Comparison of ENCODE assay signal across 18 cellular contexts in the genomic region with DNA sequence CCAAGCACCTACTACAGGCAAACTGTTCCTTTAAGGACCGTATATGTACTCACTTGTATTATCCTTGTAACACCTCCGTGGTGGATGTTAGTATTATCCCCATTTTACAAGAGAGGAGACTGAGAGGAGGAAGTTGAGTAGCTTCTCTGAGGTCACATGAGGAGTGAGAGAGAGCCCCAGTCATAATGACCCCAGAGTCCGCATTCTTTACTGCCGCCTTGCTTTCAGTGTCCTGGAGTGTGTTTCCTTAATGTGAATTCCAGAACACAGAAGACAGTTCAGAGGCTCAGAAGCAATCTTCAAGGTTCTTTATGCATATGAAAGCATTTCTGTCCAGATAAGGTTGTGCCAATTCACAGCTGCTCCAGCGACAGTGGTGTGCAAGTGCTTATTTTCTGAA.
DNase-seq lines count a peak whose midpoint lies in the region; ATAC-seq and TF ChIP-seq lines count a peak whose summit lies in the region.
"Had no signal": no experiment of that assay in that cellular context is flagged by ENCODE, and none has a peak within 500 bp of the region (broad histone marks: within the 10 kb centered on the region; RNA-seq: fewer than 3 reads in every experiment).

No MANE protein-coding gene starts in this region.

- H3K79me2 ChIP-seq in mesendoderm (ENCODE audit: control insufficient read depth, insufficient read depth, low read length): no peaks in the 10 kb centered on the region

- H3K4me1 ChIP-seq in Caco-2 (peaks cover 22% of the 10 kb centered on the region), mesendoderm (ENCODE audit: control insufficient read depth, low read depth, low read length) (peaks cover 2% of the 10 kb centered on the region)
- H3K4me1 ChIP-seq: Peyer's patch had no signal

- no peak overlapping the region for H3K4ac ChIP-seq in mesendoderm (ENCODE audit: low read depth, low read length)

- H3K23ac ChIP-seq in mesendoderm (ENCODE audit: low read length): no peak overlapping the region

- H3K9me3 Mint-ChIP-seq in Caco-2 (ENCODE audit: unreplicated experiment) (no peaks in the 10 kb centered on the region), WTC11 (no peaks in the 10 kb centered on the region), progenitor cell of endocrine pancreas (ENCODE audit: low read depth) (peaks cover 5% of the 10 kb centered on the region)
- H3K9me3 Mint-ChIP-seq in activated naive CD4-positive, alpha-beta T cell treated with anti-CD3 and anti-CD28 coated beads, Interleukin-2, amount 50 U/mL, for 72 hours: peaks cover 2 to 5% of the 10 kb centered on the region in 2 donors

- H3K27ac ChIP-seq in mesendoderm (ENCODE audit: low read depth, low read length): no peak overlapping the region
- H3K27ac ChIP-seq: 22Rv1, Peyer's patch had no signal

- H3K27me3 ChIP-seq in Caco-2 (replicated peaks; ENCODE audit: control insufficient read depth, insufficient read depth, low read length) (no peaks in the 10 kb centered on the region), mesendoderm (ENCODE audit: insufficient read depth, low read length, poor library complexity) (no peaks in the 10 kb centered on the region)
- H3K27me3 ChIP-seq: Peyer's patch had no signal

- H3K9ac ChIP-seq in mesendoderm (ENCODE audit: low read length): no peak overlapping the region

- no peak overlapping the region for H2AK5ac ChIP-seq in mesendoderm (ENCODE audit: low read length)

- H2BK15ac ChIP-seq in mesendoderm (replicated peaks; ENCODE audit: low read depth): no peak overlapping the region

- WGBS in mesendoderm (ENCODE audit: extremely low coverage, insufficient coverage, low lambda C conversion rate): no CpG with 5 or more reads among the region's 5 CpGs

- H3K79me1 ChIP-seq in mesendoderm (ENCODE audit: low read length): no peaks in the 10 kb centered on the region

- intact Hi-C loops in Caco-2 (cut with micrococcal nuclease; ENCODE audit: unreplicated experiment): no loop called here

- TF ChIP-seq CTCF in Caco-2 (IDR thresholded peaks at IDR 0.05; ENCODE audit: insufficient read depth in 1 of 2, low read depth in 1 of 2, low read length in 1 of 2, severe bottlenecking in 1 of 2, unreplicated experiment in 1 of 2) (no peak), WTC11 (IDR thresholded peaks at IDR 0.05) (no peak), progenitor cell of endocrine pancreas (IDR thresholded peaks at IDR 0.05; ENCODE audit: unreplicated experiment) (no peak)

- CTCF ChIA-PET in Caco-2 (lab: Charles Lee) (no interaction called here), WTC11 (lab: Charles Lee) (no interaction called here)

- no peaks in the 10 kb centered on the region for H3K9me3 ChIP-seq in Caco-2
- H3K9me3 ChIP-seq: Peyer's patch had no signal

- no peak overlapping the region for H2BK5ac ChIP-seq in mesendoderm (ENCODE audit: low read length)

- H3K4me2 ChIP-seq in mesendoderm (ENCODE audit: low read length): no peak overlapping the region

- H3K27me3 Mint-ChIP-seq in Caco-2 (ENCODE audit: insufficient read depth, unreplicated experiment) (no peaks in the 10 kb centered on the region), WTC11 (ENCODE audit: low read depth) (no peaks in the 10 kb centered on the region), progenitor cell of endocrine pancreas (peaks cover 5% of the 10 kb centered on the region)
- H3K27me3 Mint-ChIP-seq: CD4-positive, alpha-beta memory T cell had no signal

- H3K4me1 Mint-ChIP-seq in Caco-2 (ENCODE audit: low read depth, unreplicated experiment): peaks cover 21% of the 10 kb centered on the region
- peaks cover 17% of the 10 kb centered on the region for H3K4me1 Mint-ChIP-seq in WTC11
- peaks cover 42% of the 10 kb centered on the region for H3K4me1 Mint-ChIP-seq in progenitor cell of endocrine pancreas (ENCODE audit: low read depth)
- H3K4me1 Mint-ChIP-seq: CD4-positive, alpha-beta memory T cell had no signal

- no peak overlapping the region for H4K5ac ChIP-seq in mesendoderm (ENCODE audit: low read length)

- H3K36me3 ChIP-seq in Caco-2 (ENCODE audit: control insufficient read depth, insufficient read depth, low read length): no peaks in the 10 kb centered on the region
- no peaks in the 10 kb centered on the region for H3K36me3 ChIP-seq in mesendoderm (ENCODE audit: control insufficient read depth, insufficient read depth, low read length)
- H3K36me3 ChIP-seq: Peyer's patch had no signal

- no peak overlapping the region for H3K56ac ChIP-seq in mesendoderm (ENCODE audit: low read length)

- POLR2A ChIA-PET in Caco-2 (lab: Charles Lee) (interaction anchor here (0.6 kb wide), 1 partner anchor 239 kb away, joined by 4 read pairs; no protein-coding TSS in a partner anchor), WTC11 (lab: Charles Lee) (no interaction called here)

- no peak overlapping the region for H2BK120ac ChIP-seq in mesendoderm (ENCODE audit: low read depth, low read length)

- no TSS peak for BruUV-seq in Caco-2 (replicated peaks; lab: Mats Ljungman, UMichigan)

- H3K27ac Mint-ChIP-seq in Caco-2 (ENCODE audit: unreplicated experiment): peak overlapping the region; percentile 92
- no peak overlapping the region for H3K27ac Mint-ChIP-seq in WTC11
- peak overlapping the region; percentile 96 for H3K27ac Mint-ChIP-seq in progenitor cell of endocrine pancreas
- no peak overlapping the region for H3K27ac Mint-ChIP-seq in activated naive CD4-positive, alpha-beta T cell treated with anti-CD3 and anti-CD28 coated beads, Interleukin-2, amount 50 U/mL, for 72 hours
- H3K27ac Mint-ChIP-seq: CD4-positive, alpha-beta memory T cell; HFFc6 had no signal

- DNase-seq in Caco-2 (peak; percentile 52 to 69), WTC11 (ENCODE audit: low spot score) (no peak), mesendoderm (peak; percentile 57), progenitor cell of endocrine pancreas (ENCODE audit: low spot score, unreplicated experiment) (no peak), A172 (ENCODE audit: low spot score) (no peak)
- no peak for DNase-seq in stimulated activated CD4-positive, alpha-beta T cell treated with anti-CD3 and anti-CD28 coated beads, Interleukin-4, amount 100 ng/mL, for 24 hours
- DNase-seq in activated naive CD4-positive, alpha-beta T cell treated with anti-CD3 and anti-CD28 coated beads, Interleukin-2, amount 50 U/mL, for 72 hours (ENCODE audit: low spot score in 2 of 2): no peak
- DNase-seq: CD4-positive, alpha-beta memory T cell; GF-D8; GOT3; HFFc6; KG1; NCI-H1048; NCI-H1436 treated with DMSO at 0.1 percent for 48 hours; Peyer's patch had no signal

- no peaks in the 10 kb centered on the region for H3K36me3 Mint-ChIP-seq in Caco-2 (ENCODE audit: insufficient read depth, unreplicated experiment)
- H3K36me3 Mint-ChIP-seq in WTC11: no peaks in the 10 kb centered on the region
- H3K36me3 Mint-ChIP-seq in progenitor cell of endocrine pancreas (ENCODE audit: insufficient read depth): no peaks in the 10 kb centered on the region
- H3K36me3 Mint-ChIP-seq in activated naive CD4-positive, alpha-beta T cell treated with anti-CD3 and anti-CD28 coated beads, Interleukin-2, amount 50 U/mL, for 72 hours: no peaks in the 10 kb centered on the region
- H3K36me3 Mint-ChIP-seq: CD4-positive, alpha-beta memory T cell had no signal

- H3K4me3 ChIP-seq in Caco-2 (ENCODE audit: low read depth, low read length): no peak overlapping the region
- H3K4me3 ChIP-seq in mesendoderm (ENCODE audit: low read length): no peak overlapping the region
- H3K4me3 ChIP-seq: Peyer's patch had no signal

- ATAC-seq in WTC11 (peak; percentile 78), GM21717 (IDR thresholded peaks at IDR 0.05; ENCODE audit: unreplicated experiment) (no peak)
- no peak for ATAC-seq in activated naive CD4-positive, alpha-beta T cell treated with anti-CD3 and anti-CD28 coated beads, Interleukin-2, amount 50 U/mL, for 72 hours
- ATAC-seq: Right ventricle myocardium inferior had no signal

- H3K4me3 Mint-ChIP-seq in Caco-2 (ENCODE audit: unreplicated experiment) (peak overlapping the region; percentile 60), WTC11 (no peak overlapping the region), progenitor cell of endocrine pancreas (ENCODE audit: low read depth) (peak overlapping the region; percentile 33)
- H3K4me3 Mint-ChIP-seq: CD4-positive, alpha-beta memory T cell; HFFc6 had no signal

- H3K18ac ChIP-seq in mesendoderm (ENCODE audit: low read length): no peak overlapping the region

- H4K8ac ChIP-seq in mesendoderm (ENCODE audit: low read depth, low read length): no peak overlapping the region

TF ChIP-seq in WTC11, 78 proteins besides CTCF, POLR2A, EP300 and RAD21:
- no peak for TF ChIP-seq FOXP1 (CRISPR knock-in tag; IDR thresholded peaks at IDR 0.05; ENCODE audit: borderline replicate concordance)
- no peak for TF ChIP-seq GABPB1 (CRISPR knock-in tag; IDR thresholded peaks at IDR 0.05)
- TF ChIP-seq USF1 (CRISPR knock-in tag; IDR thresholded peaks at IDR 0.05): peak; percentile 28; the same call in 1 of the 2 replicates
- TF ChIP-seq USF2 (CRISPR knock-in tag; IDR thresholded peaks at IDR 0.05): peak; percentile 44
- TF ChIP-seq, protein P1, sequence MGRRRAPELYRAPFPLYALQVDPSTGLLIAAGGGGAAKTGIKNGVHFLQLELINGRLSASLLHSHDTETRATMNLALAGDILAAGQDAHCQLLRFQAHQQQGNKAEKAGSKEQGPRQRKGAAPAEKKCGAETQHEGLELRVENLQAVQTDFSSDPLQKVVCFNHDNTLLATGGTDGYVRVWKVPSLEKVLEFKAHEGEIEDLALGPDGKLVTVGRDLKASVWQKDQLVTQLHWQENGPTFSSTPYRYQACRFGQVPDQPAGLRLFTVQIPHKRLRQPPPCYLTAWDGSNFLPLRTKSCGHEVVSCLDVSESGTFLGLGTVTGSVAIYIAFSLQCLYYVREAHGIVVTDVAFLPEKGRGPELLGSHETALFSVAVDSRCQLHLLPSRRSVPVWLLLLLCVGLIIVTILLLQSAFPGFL (CRISPR knock-in tag; IDR thresholded peaks at IDR 0.05; ENCODE audit: borderline replicate concordance): no peak

Comparison
In these comparisons a context has a peak if more than half of its experiments do, and no peak if none do; other contexts are left out.
1. DNase-seq: peak in Caco-2 (2 of 2) and mesendoderm (single experiment); none in WTC11 (single experiment), progenitor cell of endocrine pancreas (single experiment), stimulated activated CD4-positive, alpha-beta T cell treated with anti-CD3 and anti-CD28 coated beads, Interleukin-4, amount 100 ng/mL, for 24 hours (single experiment), A172 (single experiment) and activated naive CD4-positive, alpha-beta T cell treated with anti-CD3 and anti-CD28 coated beads, Interleukin-2, amount 50 U/mL, for 72 hours (0 of 2).
2. H3K27ac Mint-ChIP-seq: peak in Caco-2 (single experiment) and progenitor cell of endocrine pancreas (single experiment); none in WTC11 (single experiment) and activated naive CD4-positive, alpha-beta T cell treated with anti-CD3 and anti-CD28 coated beads, Interleukin-2, amount 50 U/mL, for 72 hours (0 of 2).